23 cellular contexts compared by ENCODE assay signal in the genomic region with DNA sequence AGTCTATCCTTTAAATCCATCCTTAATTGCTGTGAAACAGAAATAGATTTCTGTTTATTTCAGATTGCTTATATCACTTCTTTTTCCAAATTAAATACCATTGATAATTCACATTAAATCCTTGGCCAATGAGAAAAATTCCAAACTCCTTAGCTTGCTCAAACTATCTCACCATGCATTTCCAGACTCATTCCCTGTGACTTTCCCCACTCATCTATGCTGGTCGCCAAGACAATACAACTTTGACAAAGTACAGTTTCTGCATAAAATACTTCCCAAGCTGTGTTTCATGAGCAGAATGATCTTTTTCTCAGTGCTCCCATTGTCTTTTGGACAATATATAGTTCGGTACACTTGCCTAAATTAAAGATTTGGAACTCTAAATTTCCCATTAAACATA.
"Had no signal": no experiment of that assay in that cellular context is flagged by ENCODE, and none has a peak within 500 bp of the region (broad histone marks: within the 10 kb centered on the region; RNA-seq: fewer than 3 reads in every experiment).

No MANE protein-coding gene starts in this region.

- H3K27me3 ChIP-seq: body of pancreas had no signal

- H3K4me3 Mint-ChIP-seq: activated CD8-positive, alpha-beta memory T cell treated with anti-CD3 and anti-CD28 coated beads, Interleukin-2, amount 10 ng/mL, durations not matched to agents 7 days and 5 days; activated naive CD8-positive, alpha-beta T cell treated with anti-CD3 and anti-CD28 coated beads, Interleukin-2, amount 50 U/mL, for 24 hours; activated T-cell treated with anti-CD3 and anti-CD28 coated beads, Interleukin-2, amount 50 U/mL, for 24 hours; activated T-helper 1 cell treated with anti-CD3 and anti-CD28 coated beads, Interleukin-12 subunit alpha, Interleukin-12 subunit beta, Interleukin-2, Interleukin-4 antibody, amounts not matched to agents 30 ng/mL and 10 ng/mL and 1 ng/mL, durations not matched to agents 14 hours and 24 hours and 36 hours; T-helper 1 cell treated with Interleukin-12 subunit alpha and Interleukin-12 subunit beta and Interleukin-4 antibody, amounts not matched to agents 30 μg/mL and 1 μg/mL, for 36 hours had no signal

- H3K4me1 Mint-ChIP-seq: activated CD8-positive, alpha-beta memory T cell treated with anti-CD3 and anti-CD28 coated beads, Interleukin-2, amount 10 ng/mL, durations not matched to agents 7 days and 5 days; activated naive CD8-positive, alpha-beta T cell treated with anti-CD3 and anti-CD28 coated beads, Interleukin-2, amount 50 U/mL, for 24 hours had no signal

- H3K9me3 Mint-ChIP-seq: activated T-helper 1 cell treated with anti-CD3 and anti-CD28 coated beads, Interleukin-12 subunit alpha, Interleukin-12 subunit beta, Interleukin-2, Interleukin-4 antibody, amounts not matched to agents 30 ng/mL and 10 ng/mL and 1 ng/mL, durations not matched to agents 14 hours and 24 hours and 36 hours; T-helper 1 cell treated with Interleukin-12 subunit alpha and Interleukin-12 subunit beta and Interleukin-4 antibody, amounts not matched to agents 30 μg/mL and 1 μg/mL, for 36 hours had no signal

- H3K9me3 ChIP-seq: body of pancreas had no signal

- ATAC-seq: activated CD8-positive, alpha-beta memory T cell treated with anti-CD3 and anti-CD28 coated beads, Interleukin-2, amount 10 ng/mL, durations not matched to agents 7 days and 5 days; activated naive CD4-positive, alpha-beta T cell treated with anti-CD3 and anti-CD28 coated beads, Interleukin-2, amount 50 U/mL, for 72 hours; activated naive CD8-positive, alpha-beta T cell treated with anti-CD3 and anti-CD28 coated beads, Interleukin-2, amount 50 U/mL, for 24 hours; body of pancreas; K562 had no signal

- H3K36me3 Mint-ChIP-seq: activated CD8-positive, alpha-beta memory T cell treated with anti-CD3 and anti-CD28 coated beads, Interleukin-2, amount 10 ng/mL, durations not matched to agents 7 days and 5 days; activated naive CD4-positive, alpha-beta T cell treated with anti-CD3 and anti-CD28 coated beads, Interleukin-2, amount 50 U/mL, for 72 hours had no signal

- H3K27me3 Mint-ChIP-seq: activated CD8-positive, alpha-beta memory T cell treated with anti-CD3 and anti-CD28 coated beads, Interleukin-2, amount 10 ng/mL, durations not matched to agents 7 days and 5 days; activated naive CD8-positive, alpha-beta T cell treated with anti-CD3 and anti-CD28 coated beads, Interleukin-2, amount 50 U/mL, for 24 hours; activated T-cell treated with anti-CD3 and anti-CD28 coated beads, Interleukin-2, amount 50 U/mL, for 24 hours had no signal

- H3K27ac ChIP-seq: body of pancreas had no signal

- DNase-seq: activated CD4-positive, alpha-beta T cell treated with anti-CD3 and anti-CD28 coated beads for 48 hours; activated CD4-positive, alpha-beta T cell treated with anti-CD3 and anti-CD28 coated beads, Interleukin-2, amount 50 U/mL, for 4 hours; activated CD4-positive, CD25-positive, alpha-beta regulatory T cell treated with anti-CD3 and anti-CD28 coated beads, Interleukin-2, amount 50 U/mL, for 72 hours; activated CD8-positive, alpha-beta memory T cell treated with anti-CD3 and anti-CD28 coated beads, Interleukin-2, amount 10 ng/mL, durations not matched to agents 7 days and 5 days; activated effector memory CD4-positive, alpha-beta T cell treated with Interleukin-2 at 50 U/mL for 16 hours; activated naive CD4-positive, alpha-beta T cell; activated naive CD8-positive, alpha-beta T cell treated with anti-CD3 and anti-CD28 coated beads, Interleukin-2, amount 50 U/mL, for 24 hours; activated T-cell treated with anti-CD3 and anti-CD28 coated beads, Interleukin-2, amount 50 U/mL, for 24 hours; amygdala; body of pancreas; Karpas-422; NCI-H1048; NCI-H146; NCI-H187 treated with DMSO at 0.1 percent for 48 hours; NCI-H2081 treated with DMSO at 0.1 percent for 48 hours; NCI-H446; NCI-H524; SHP77 treated with DMSO at 0.1 percent for 48 hours had no signal

- FAIRE-seq: K562, RCC 7860 had no signal

- H3K4me1 ChIP-seq: body of pancreas had no signal

- H3K27ac Mint-ChIP-seq: activated CD8-positive, alpha-beta memory T cell treated with anti-CD3 and anti-CD28 coated beads, Interleukin-2, amount 10 ng/mL, durations not matched to agents 7 days and 5 days; activated naive CD4-positive, alpha-beta T cell treated with anti-CD3 and anti-CD28 coated beads, Interleukin-2, amount 50 U/mL, for 72 hours; activated naive CD8-positive, alpha-beta T cell treated with anti-CD3 and anti-CD28 coated beads, Interleukin-2, amount 50 U/mL, for 24 hours; activated T-cell treated with anti-CD3 and anti-CD28 coated beads, Interleukin-2, amount 50 U/mL, for 24 hours; activated T-helper 1 cell treated with anti-CD3 and anti-CD28 coated beads, Interleukin-12 subunit alpha, Interleukin-12 subunit beta, Interleukin-2, Interleukin-4 antibody, amounts not matched to agents 30 ng/mL and 10 ng/mL and 1 ng/mL, durations not matched to agents 14 hours and 24 hours and 36 hours; T-helper 1 cell treated with Interleukin-12 subunit alpha and Interleukin-12 subunit beta and Interleukin-4 antibody, amounts not matched to agents 30 μg/mL and 1 μg/mL, for 36 hours had no signal

- H3K4me3 ChIP-seq: body of pancreas, K562 had no signal
